In genomic region chr4:163701915-163702314, GRCh38 we compare ENCODE assay signal across 10 cellular contexts.
DNase-seq lines count a peak whose midpoint lies in the region; ATAC-seq and TF ChIP-seq lines count a peak whose summit lies in the region.
"Had no signal": no experiment of that assay in that cellular context is flagged by ENCODE, and none has a peak within 500 bp of the region (broad histone marks: within the 10 kb centered on the region; RNA-seq: fewer than 3 reads in every experiment).

No MANE protein-coding gene starts in this region.

- TF ChIP-seq POLR2A in esophagus muscularis mucosa (IDR thresholded peaks at IDR 0.05; ENCODE audit: low read depth): no peak

- peaks cover 15% of the 10 kb centered on the region for H3K27me3 Mint-ChIP-seq in activated B cell treated with CpG ODN at 0.5 μM for 24 hours
- H3K27me3 Mint-ChIP-seq in activated naive CD4-positive, alpha-beta T cell treated with anti-CD3 and anti-CD28 coated beads for 36 hours (ENCODE audit: low read depth): peaks cover 8% of the 10 kb centered on the region

- H3K4me1 Mint-ChIP-seq in activated B cell treated with CpG ODN at 0.5 μM for 24 hours: no peaks in the 10 kb centered on the region
- H3K4me1 Mint-ChIP-seq in activated naive CD4-positive, alpha-beta T cell treated with anti-CD3 and anti-CD28 coated beads for 36 hours (ENCODE audit: low read depth): no peaks in the 10 kb centered on the region
- H3K4me1 Mint-ChIP-seq: immature natural killer cell had no signal

- H3K9me3 ChIP-seq in esophagus muscularis mucosa: no peaks in the 10 kb centered on the region

- H3K4me1 ChIP-seq in esophagus muscularis mucosa: no peaks in the 10 kb centered on the region

- CTCF ChIA-PET in activated B cell treated with CpG ODN at 0.5 μM for 24 hours (lab: Charles Lee): no interaction called here
- CTCF ChIA-PET in activated naive CD4-positive, alpha-beta T cell treated with anti-CD3 and anti-CD28 coated beads for 36 hours (lab: Charles Lee): no interaction called here

- no peak overlapping the region for H3K4me3 Mint-ChIP-seq in activated B cell treated with CpG ODN at 0.5 μM for 24 hours
- no peak overlapping the region for H3K4me3 Mint-ChIP-seq in activated naive CD4-positive, alpha-beta T cell treated with anti-CD3 and anti-CD28 coated beads for 36 hours
- H3K4me3 Mint-ChIP-seq: immature natural killer cell had no signal

- H3K36me3 ChIP-seq in esophagus muscularis mucosa: no peaks in the 10 kb centered on the region

- H3K27me3 ChIP-seq in esophagus muscularis mucosa: peaks cover 0 to 2% (median 0%) of the 10 kb centered on the region in 4 donors

- no peak overlapping the region for H3K27ac Mint-ChIP-seq in activated B cell treated with CpG ODN at 0.5 μM for 24 hours
- H3K27ac Mint-ChIP-seq in activated naive CD4-positive, alpha-beta T cell treated with anti-CD3 and anti-CD28 coated beads for 36 hours: no peak overlapping the region
- H3K27ac Mint-ChIP-seq: immature natural killer cell had no signal

- intact Hi-C loops in activated B cell treated with CpG ODN at 0.5 μM for 24 hours (cut with micrococcal nuclease) (no loop called here), esophagus muscularis mucosa (cut with DNase I) (no loop called here)
- intact Hi-C loops in activated naive CD4-positive, alpha-beta T cell treated with anti-CD3 and anti-CD28 coated beads for 36 hours (cut with micrococcal nuclease): no loop called here

- POLR2A ChIA-PET in activated B cell treated with CpG ODN at 0.5 μM for 24 hours (lab: Charles Lee): no interaction called here

- TF ChIP-seq CTCF in activated B cell treated with CpG ODN at 0.5 μM for 24 hours (IDR thresholded peaks at IDR 0.05): no peak
- no peak for TF ChIP-seq CTCF in esophagus muscularis mucosa (IDR thresholded peaks at IDR 0.05)

- peaks cover 1% of the 10 kb centered on the region for H3K9me3 Mint-ChIP-seq in activated B cell treated with CpG ODN at 0.5 μM for 24 hours
- H3K9me3 Mint-ChIP-seq in activated naive CD4-positive, alpha-beta T cell treated with anti-CD3 and anti-CD28 coated beads for 36 hours: peaks cover under 1% of the 10 kb centered on the region

- H3K4me3 ChIP-seq in esophagus muscularis mucosa: no peak overlapping the region
- H3K4me3 ChIP-seq: PC-9 had no signal

- peak; percentile 96 for ATAC-seq in GM19452 (IDR thresholded peaks at IDR 0.05; ENCODE audit: unreplicated experiment)
- ATAC-seq in HG03095 (IDR thresholded peaks at IDR 0.05; ENCODE audit: unreplicated experiment): peak; percentile 96
- peak; percentile 37 for ATAC-seq in activated B cell treated with CpG ODN at 0.5 μM for 24 hours (ENCODE audit: low read depth)

- 63% methylated on average over 5 of the region's 5 CpGs for WGBS in esophagus muscularis mucosa

- TF ChIP-seq EP300 in esophagus muscularis mucosa (IDR thresholded peaks at IDR 0.05): no peak

- peak; percentile 3 for DNase-seq in EH (ENCODE audit: low read depth)
- DNase-seq in activated B cell treated with CpG ODN at 0.5 μM for 24 hours: no peak
- no peak for DNase-seq in activated naive CD4-positive, alpha-beta T cell treated with anti-CD3 and anti-CD28 coated beads for 36 hours
- DNase-seq in NCI-H2029 treated with DMSO at 0.1 percent for 48 hours (lab: John Stamatoyannopoulos, UW): no peak
- no peak for DNase-seq in COLO829 (ENCODE audit: low spot score)
- no peak for DNase-seq in esophagus muscularis mucosa (ENCODE audit: extremely low spot score)
- DNase-seq: immature natural killer cell, PC-9 had no signal

- no peaks in the 10 kb centered on the region for H3K36me3 Mint-ChIP-seq in activated B cell treated with CpG ODN at 0.5 μM for 24 hours (ENCODE audit: low read depth)
- H3K36me3 Mint-ChIP-seq in activated naive CD4-positive, alpha-beta T cell treated with anti-CD3 and anti-CD28 coated beads for 36 hours (ENCODE audit: low read depth): no peaks in the 10 kb centered on the region
- H3K36me3 Mint-ChIP-seq: immature natural killer cell had no signal

- no peak overlapping the region for H3K27ac ChIP-seq in esophagus muscularis mucosa (replicated peaks in 1 of 4)
- H3K27ac ChIP-seq: PC-9 had no signal

Comparison
In these comparisons a context has a peak if more than half of its experiments do, and no peak if none do; other contexts are left out.
1. ATAC-seq: peak in every context shown above with its lines; median percentile 96 in GM19452; 96 in HG03095; 37 in activated B cell treated with CpG ODN at 0.5 μM for 24 hours.